17 cellular contexts compared by ENCODE assay signal in the genomic region with DNA sequence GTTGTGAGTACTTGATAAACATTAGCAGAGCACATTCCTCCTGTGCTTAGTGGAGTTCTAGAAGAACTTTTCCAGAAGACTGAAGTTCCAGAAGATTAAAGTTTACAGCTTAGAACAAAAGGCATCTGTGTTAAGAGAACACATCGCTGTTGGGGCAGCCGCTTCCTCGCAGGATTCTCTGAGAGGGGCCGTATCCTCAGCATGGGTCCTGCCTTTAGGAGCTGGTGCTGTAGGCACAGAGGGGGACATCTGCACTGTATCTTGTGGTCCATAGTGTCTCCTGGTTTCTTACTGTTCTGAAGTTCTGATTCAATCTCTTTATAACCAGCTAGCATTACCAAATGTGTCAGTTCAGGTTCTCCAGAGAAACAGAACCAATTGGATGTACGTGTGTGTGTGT. TPM values are rescaled to one million over a fixed set of nuclear protein-coding genes. Genes with fewer than 3 reads are reported as not detected.
DNase-seq lines count a peak whose midpoint lies in the region; ATAC-seq and TF ChIP-seq lines count a peak whose summit lies in the region.
"Had no signal": no experiment of that assay in that cellular context is flagged by ENCODE, and none has a peak within 500 bp of the region (broad histone marks: within the 10 kb centered on the region; RNA-seq: fewer than 3 reads in every experiment).

No MANE protein-coding gene starts in this region.

- no peaks in the 10 kb centered on the region for H3K4me1 Mint-ChIP-seq in activated CD8-positive, alpha-beta T cell treated with anti-CD3 and anti-CD28 coated beads, Interleukin-2, amount 10 ng/mL, durations not matched to agents 7 days and 5 days (ENCODE audit: low read depth)
- H3K4me1 Mint-ChIP-seq in activated CD8-positive, alpha-beta T cell treated with anti-CD3 and anti-CD28 coated beads for 36 hours (ENCODE audit: low read depth): peaks cover 2% of the 10 kb centered on the region
- peaks cover 7% of the 10 kb centered on the region for H3K4me1 Mint-ChIP-seq in type B pancreatic cell (ENCODE audit: unreplicated experiment)

- peaks cover 14% of the 10 kb centered on the region for H3K27me3 Mint-ChIP-seq in activated CD8-positive, alpha-beta T cell treated with anti-CD3 and anti-CD28 coated beads, Interleukin-2, amount 10 ng/mL, durations not matched to agents 7 days and 5 days (ENCODE audit: low read depth)
- no peaks in the 10 kb centered on the region for H3K27me3 Mint-ChIP-seq in activated CD8-positive, alpha-beta T cell treated with anti-CD3 and anti-CD28 coated beads for 36 hours
- H3K27me3 Mint-ChIP-seq in type B pancreatic cell: peaks cover 7% of the 10 kb centered on the region

- no peak for TF ChIP-seq CTCF in activated CD8-positive, alpha-beta T cell treated with anti-CD3 and anti-CD28 coated beads for 36 hours (IDR thresholded peaks at IDR 0.05)
- no peak for TF ChIP-seq CTCF in type B pancreatic cell (conservative IDR thresholded peaks at IDR 0.05)

- peak; percentile 2 for DNase-seq in activated CD8-positive, alpha-beta T cell treated with anti-CD3 and anti-CD28 coated beads, Interleukin-2, amount 10 ng/mL, durations not matched to agents 7 days and 5 days
- no peak for DNase-seq in activated CD8-positive, alpha-beta T cell treated with anti-CD3 and anti-CD28 coated beads for 36 hours
- DNase-seq in foreskin melanocyte (peak; percentile 7), mesenteric fat pad (ENCODE audit: low spot score) (peak; percentile 68), type B pancreatic cell (ENCODE audit: extremely low spot score, unreplicated experiment) (peak; percentile 18)
- DNase-seq in activated naive CD4-positive, alpha-beta T cell treated with anti-CD3 and anti-CD28 coated beads, Interleukin-2, amount 50 U/mL, for 16 hours: no peak
- DNase-seq: AML-193; Caco-2; Calu3; CD4-positive, alpha-beta T cell; CD8-positive, alpha-beta T cell; DMS79 treated with DMSO at 0.1 percent for 48 hours; GF-D8 had no signal

- no peaks in the 10 kb centered on the region for H3K36me3 Mint-ChIP-seq in activated CD8-positive, alpha-beta T cell treated with anti-CD3 and anti-CD28 coated beads, Interleukin-2, amount 10 ng/mL, durations not matched to agents 7 days and 5 days (ENCODE audit: low read depth)
- no peaks in the 10 kb centered on the region for H3K36me3 Mint-ChIP-seq in activated CD8-positive, alpha-beta T cell treated with anti-CD3 and anti-CD28 coated beads for 36 hours (ENCODE audit: low read depth)
- H3K36me3 Mint-ChIP-seq in type B pancreatic cell: no peaks in the 10 kb centered on the region
- H3K36me3 Mint-ChIP-seq: CD8-positive, alpha-beta T cell had no signal

- no peak overlapping the region for H3K4me3 Mint-ChIP-seq in activated CD8-positive, alpha-beta T cell treated with anti-CD3 and anti-CD28 coated beads, Interleukin-2, amount 10 ng/mL, durations not matched to agents 7 days and 5 days
- no peak overlapping the region for H3K4me3 Mint-ChIP-seq in activated CD8-positive, alpha-beta T cell treated with anti-CD3 and anti-CD28 coated beads for 36 hours
- H3K4me3 Mint-ChIP-seq in type B pancreatic cell: no peak overlapping the region
- H3K4me3 Mint-ChIP-seq: B cell; CD4-positive, alpha-beta T cell; CD8-positive, alpha-beta T cell had no signal

- POLR2A ChIA-PET in activated CD8-positive, alpha-beta T cell treated with anti-CD3 and anti-CD28 coated beads, Interleukin-2, amount 10 ng/mL, durations not matched to agents 7 days and 5 days (lab: Charles Lee): no interaction called here
- POLR2A ChIA-PET in activated CD8-positive, alpha-beta T cell treated with anti-CD3 and anti-CD28 coated beads for 36 hours (lab: Charles Lee): no interaction called here

- CTCF ChIA-PET in activated CD8-positive, alpha-beta T cell treated with anti-CD3 and anti-CD28 coated beads, Interleukin-2, amount 10 ng/mL, durations not matched to agents 7 days and 5 days (lab: Charles Lee): no interaction called here
- CTCF ChIA-PET in activated CD8-positive, alpha-beta T cell treated with anti-CD3 and anti-CD28 coated beads for 36 hours (lab: Charles Lee): interaction anchor here (1.2 kb wide), 1 partner anchor 43 kb away, joined by 3 read pairs; no protein-coding TSS in a partner anchor

- H3K9me3 Mint-ChIP-seq in activated CD8-positive, alpha-beta T cell treated with anti-CD3 and anti-CD28 coated beads, Interleukin-2, amount 10 ng/mL, durations not matched to agents 7 days and 5 days (ENCODE audit: insufficient read depth): no peaks in the 10 kb centered on the region
- no peaks in the 10 kb centered on the region for H3K9me3 Mint-ChIP-seq in activated CD8-positive, alpha-beta T cell treated with anti-CD3 and anti-CD28 coated beads for 36 hours
- no peaks in the 10 kb centered on the region for H3K9me3 Mint-ChIP-seq in type B pancreatic cell
- H3K9me3 Mint-ChIP-seq: CD4-positive, alpha-beta T cell; CD8-positive, alpha-beta T cell had no signal

- intact Hi-C loops in activated CD8-positive, alpha-beta T cell treated with anti-CD3 and anti-CD28 coated beads for 36 hours (cut with micrococcal nuclease): no loop called here

- ATAC-seq in activated CD8-positive, alpha-beta T cell treated with anti-CD3 and anti-CD28 coated beads, Interleukin-2, amount 10 ng/mL, durations not matched to agents 7 days and 5 days: no peak
- no peak for ATAC-seq in activated CD8-positive, alpha-beta T cell treated with anti-CD3 and anti-CD28 coated beads for 36 hours
- ATAC-seq in HG03432 (IDR thresholded peaks at IDR 0.05; ENCODE audit: unreplicated experiment) (no peak), HG02623 (IDR thresholded peaks at IDR 0.05; ENCODE audit: unreplicated experiment) (no peak)
- ATAC-seq: A549; CD8-positive, alpha-beta T cell had no signal

- H3K27ac Mint-ChIP-seq in activated CD8-positive, alpha-beta T cell treated with anti-CD3 and anti-CD28 coated beads, Interleukin-2, amount 10 ng/mL, durations not matched to agents 7 days and 5 days: no peak overlapping the region
- no peak overlapping the region for H3K27ac Mint-ChIP-seq in activated CD8-positive, alpha-beta T cell treated with anti-CD3 and anti-CD28 coated beads for 36 hours
- no peak overlapping the region for H3K27ac Mint-ChIP-seq in type B pancreatic cell
- H3K27ac Mint-ChIP-seq: B cell; CD4-positive, alpha-beta T cell; CD8-positive, alpha-beta T cell had no signal

RNA-seq across cellular contexts. Expression of a gene that starts 16.3 kb away (rescaled TPM):
- total RNA-seq in activated CD8-positive, alpha-beta T cell treated with anti-CD3 and anti-CD28 coated beads, Interleukin-2, amount 10 ng/mL, durations not matched to agents 7 days and 5 days: under 1 TPM; 0.13 to 0.21 TPM
- under 1 TPM; 0.11 to 0.20 TPM for total RNA-seq in activated CD8-positive, alpha-beta T cell treated with anti-CD3 and anti-CD28 coated beads for 36 hours
- total RNA-seq in mesenteric fat pad (0.35 TPM), type B pancreatic cell (ENCODE audit: low replicate concordance) (0.07 and 0.10 TPM in 2 replicates)
- total RNA-seq: Calu3 had no signal

Comparison
In these comparisons a context has a peak if more than half of its experiments do, and no peak if none do; other contexts are left out.
1. DNase-seq: peak in activated CD8-positive, alpha-beta T cell treated with anti-CD3 and anti-CD28 coated beads, Interleukin-2, amount 10 ng/mL, durations not matched to agents 7 days and 5 days (single experiment), foreskin melanocyte (single experiment), mesenteric fat pad (single experiment) and type B pancreatic cell (single experiment); none in activated CD8-positive, alpha-beta T cell treated with anti-CD3 and anti-CD28 coated beads for 36 hours (single experiment) and activated naive CD4-positive, alpha-beta T cell treated with anti-CD3 and anti-CD28 coated beads, Interleukin-2, amount 50 U/mL, for 16 hours (single experiment).